In the genomic region with DNA sequence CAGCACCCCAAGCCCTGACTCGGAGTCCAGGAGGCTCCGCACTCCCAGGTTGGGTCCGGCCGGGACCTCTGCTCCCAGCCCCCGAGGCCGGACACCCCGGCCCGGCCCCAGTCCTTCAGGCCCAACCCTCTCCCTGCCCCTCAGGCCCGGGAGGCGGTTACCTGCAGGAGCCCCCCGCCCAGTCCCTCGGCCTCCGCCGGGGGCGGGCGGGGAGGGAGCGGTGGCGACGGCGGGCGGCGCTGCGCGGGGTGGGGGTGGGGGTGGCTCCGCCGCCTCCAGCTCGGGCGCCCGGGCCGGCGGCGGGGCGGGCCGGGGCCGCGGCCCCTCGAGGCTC, we compare ENCODE assay signal across 8 cellular contexts. TPM values are rescaled to one million over a fixed set of nuclear protein-coding genes. Genes with fewer than 3 reads are reported as not detected.
DNase-seq lines count a peak whose midpoint lies in the region; ATAC-seq and TF ChIP-seq lines count a peak whose summit lies in the region.

No MANE protein-coding gene starts in this region.

- H3K9me3 Mint-ChIP-seq in activated CD4-positive, alpha-beta T cell treated with anti-CD3 and anti-CD28 coated beads, Interleukin-2, amount 10 ng/mL, durations not matched to agents 24 days and 14 days = no peaks in the 10 kb centered on the region

- DNase-seq in AG04450 (ENCODE audit: low read depth, low spot score) = no peak
- no peak for DNase-seq in activated CD4-positive, alpha-beta T cell treated with anti-CD3 and anti-CD28 coated beads, Interleukin-2, amount 10 ng/mL, durations not matched to agents 24 days and 14 days
- no peak for DNase-seq in fibroblast of pulmonary artery (ENCODE audit: low read depth)
- DNase-seq in omental fat pad (ENCODE audit: low spot score) = no peak
- DNase-seq in HEK293T (ENCODE audit: extremely low spot score) = no peak
- DNase-seq in occipital lobe (lab: John Stamatoyannopoulos, UW) = no peak

- TF ChIP-seq CTCF in AG04450 (IDR thresholded peaks at IDR 0.05; ENCODE audit: low read depth, low read length) (no peak), fibroblast of pulmonary artery (IDR thresholded peaks at IDR 0.05; ENCODE audit: low read length, missing control alignments) (no peak), omental fat pad (IDR thresholded peaks at IDR 0.05) (no peak)

- H3K4me3 ChIP-seq in AG04450 (ENCODE audit: low read depth, low read length) (peak overlapping the region; percentile 82), fibroblast of pulmonary artery (replicated peaks; ENCODE audit: low read depth, low read length) (peak overlapping the region; percentile 86)

- peaks cover 12% of the 10 kb centered on the region for H3K36me3 Mint-ChIP-seq in activated CD4-positive, alpha-beta T cell treated with anti-CD3 and anti-CD28 coated beads, Interleukin-2, amount 10 ng/mL, durations not matched to agents 24 days and 14 days (ENCODE audit: low read depth)

- no peaks in the 10 kb centered on the region for H3K27me3 Mint-ChIP-seq in activated CD4-positive, alpha-beta T cell treated with anti-CD3 and anti-CD28 coated beads, Interleukin-2, amount 10 ng/mL, durations not matched to agents 24 days and 14 days

- peaks cover 24% of the 10 kb centered on the region for H3K4me1 Mint-ChIP-seq in activated CD4-positive, alpha-beta T cell treated with anti-CD3 and anti-CD28 coated beads, Interleukin-2, amount 10 ng/mL, durations not matched to agents 24 days and 14 days

- no peak overlapping the region for H3K27ac ChIP-seq in AG04450 (ENCODE audit: low read depth, low read length)

- H3K4me3 Mint-ChIP-seq in activated CD4-positive, alpha-beta T cell treated with anti-CD3 and anti-CD28 coated beads, Interleukin-2, amount 10 ng/mL, durations not matched to agents 24 days and 14 days = peak overlapping the region; percentile 97

- intact Hi-C loops in activated CD4-positive, alpha-beta T cell treated with anti-CD3 and anti-CD28 coated beads, Interleukin-2, amount 10 ng/mL, durations not matched to agents 24 days and 14 days (cut with micrococcal nuclease) = no loop called here

- CTCF ChIA-PET in AG04450 (lab: Charles Lee) = no interaction called here
- CTCF ChIA-PET in HEK293T (lab: Yijun Ruan, JAX) = no interaction called here

- H3K27me3 ChIP-seq in AG04450 (ENCODE audit: control insufficient read depth, insufficient read depth, low read length) = no peaks in the 10 kb centered on the region

- H3K9me3 ChIP-seq in AG04450 (ENCODE audit: control insufficient read depth, insufficient read depth, low read length) = peaks cover 4% of the 10 kb centered on the region; the same call in 1 of the 2 replicates

- POLR2A ChIA-PET in AG04450 (lab: Yijun Ruan, JAX) (no interaction called here), HEK293T (lab: Yijun Ruan, JAX) (no interaction called here)

- peak; percentile 33 for ATAC-seq in GM19328 (IDR thresholded peaks at IDR 0.05; ENCODE audit: unreplicated experiment)
- ATAC-seq in HG03439 (IDR thresholded peaks at IDR 0.05; ENCODE audit: unreplicated experiment) = peak; percentile 44
- peak; percentile 71 for ATAC-seq in omental fat pad (ENCODE audit: low FRiP score)

- H3K27ac Mint-ChIP-seq in activated CD4-positive, alpha-beta T cell treated with anti-CD3 and anti-CD28 coated beads, Interleukin-2, amount 10 ng/mL, durations not matched to agents 24 days and 14 days = peak overlapping the region; percentile 81

TF ChIP-seq in HEK293T, 16 proteins besides CTCF, POLR2A, EP300 and RAD21:
- no peak for TF ChIP-seq ARNT (IDR thresholded peaks at IDR 0.05)
- TF ChIP-seq SUZ12 (IDR thresholded peaks at IDR 0.05) = no peak
- TF ChIP-seq SP1 (IDR thresholded peaks at IDR 0.05) = no peak
- no peak for TF ChIP-seq FOXA1 (IDR thresholded peaks at IDR 0.05)
- TF ChIP-seq ELF4 (IDR thresholded peaks at IDR 0.05) = no peak
- TF ChIP-seq FOXK2 (IDR thresholded peaks at IDR 0.05) = no peak
- no peak for TF ChIP-seq NFRKB (IDR thresholded peaks at IDR 0.05)
- no peak for TF ChIP-seq CTBP1 (IDR thresholded peaks at IDR 0.05; ENCODE audit: borderline replicate concordance)
- no peak for TF ChIP-seq ZNF384 (IDR thresholded peaks at IDR 0.05)
- no peak for TF ChIP-seq BHLHE40 (IDR thresholded peaks at IDR 0.05; ENCODE audit: borderline replicate concordance)
- no peak for TF ChIP-seq TARDBP (IDR thresholded peaks at IDR 0.05)
- no peak for TF ChIP-seq L3MBTL2 (conservative IDR thresholded peaks at IDR 0.05)
- no peak for TF ChIP-seq PKNOX1 (IDR thresholded peaks at IDR 0.05)
- TF ChIP-seq LEF1 (IDR thresholded peaks at IDR 0.05; ENCODE audit: borderline replicate concordance) = no peak
- no peak for TF ChIP-seq HDGF (IDR thresholded peaks at IDR 0.05; ENCODE audit: borderline replicate concordance)
- no peak for TF ChIP-seq FOXM1 (IDR thresholded peaks at IDR 0.05; ENCODE audit: borderline replicate concordance)

RNA-seq across cellular contexts. Expression of gene TCF20, which starts 0.3 kb away (rescaled TPM):
- polyA plus RNA-seq in AG04450 (2011; rRNA removed) = 14.1 TPM in 2 replicates
- 45.0 and 45.7 TPM in 2 replicates for polyA minus RNA-seq in AG04450 (2011; rRNA and poly(A)+ RNA removed)
- 83.0 and 85.4 TPM in 2 replicates for total RNA-seq in activated CD4-positive, alpha-beta T cell treated with anti-CD3 and anti-CD28 coated beads, Interleukin-2, amount 10 ng/mL, durations not matched to agents 24 days and 14 days
- total RNA-seq in omental fat pad (10 to 100 TPM; 20.8 to 34.8 (median 23.3) TPM), occipital lobe (60.7 TPM)
